ENCODE assay signal across 9 cellular contexts in the genomic region with DNA sequence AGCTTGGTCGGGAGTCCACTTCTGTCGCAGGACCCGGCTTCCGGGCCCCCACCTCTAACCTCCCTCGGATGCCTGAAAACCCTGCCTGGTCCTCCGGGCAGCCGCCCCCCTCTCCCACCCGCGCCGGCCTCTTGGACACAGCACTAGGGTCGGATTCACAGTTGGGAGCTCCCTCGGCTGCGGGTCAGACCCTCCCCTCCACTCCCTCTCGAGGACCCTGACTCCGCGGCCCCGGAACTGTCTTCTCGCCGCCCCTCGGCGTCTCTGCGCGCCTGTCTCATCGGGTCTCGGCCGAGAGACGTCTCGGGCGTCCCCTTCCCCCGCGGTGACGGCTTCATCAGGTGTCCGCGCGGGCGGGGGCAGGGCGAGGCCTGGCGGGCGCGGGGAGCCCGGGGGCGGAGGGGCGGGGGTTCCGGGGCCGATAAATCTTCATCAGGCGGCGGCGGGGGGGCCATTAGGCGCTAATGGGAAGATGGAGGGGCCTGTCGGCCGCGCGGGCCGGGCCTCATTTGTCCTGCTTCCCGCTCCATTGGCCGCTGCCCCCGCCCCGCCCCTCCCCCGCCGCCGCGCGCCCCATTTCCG. TPM values are rescaled to one million over a fixed set of nuclear protein-coding genes. Genes with fewer than 3 reads are reported as not detected.
DNase-seq lines count a peak whose midpoint lies in the region; TF ChIP-seq lines count a peak whose summit lies in the region.
"Had no signal": no experiment of that assay in that cellular context is flagged by ENCODE, and none has a peak within 500 bp of the region (broad histone marks: within the 10 kb centered on the region; RNA-seq: fewer than 3 reads in every experiment).

No MANE protein-coding gene starts in this region.

- CTCF ChIA-PET in BJ (lab: Yijun Ruan, JAX) = no interaction called here

- H3K4me1 ChIP-seq in HUES64 (ENCODE audit: insufficient read depth, low read length) (no peaks in the 10 kb centered on the region), right atrium auricular region (peaks cover 0 to 18% of the 10 kb centered on the region in 2 donors)

- DNase-seq in BJ (ENCODE audit: low read depth) (no peak), activated T-cell treated with anti-CD3 and anti-CD28 coated beads for 4 hours (peak; percentile 61), right atrium auricular region (ENCODE audit: low spot score) (no peak), NAMALWA (ENCODE audit: low spot score) (no peak), SW 1271 (lab: John Stamatoyannopoulos, UW) (no peak), NCI-H345 (lab: John Stamatoyannopoulos, UW) (no peak)
- peak; percentile 59 for DNase-seq in stimulated activated CD4-positive, alpha-beta T cell treated with anti-CD3 and anti-CD28 coated beads, Interleukin-15, amount 100 ng/mL, for 24 hours

- POLR2A ChIA-PET in BJ (lab: Charles Lee) = no interaction called here

- H3K36me3 ChIP-seq in BJ (ENCODE audit: control insufficient read depth, insufficient read depth, low read length) (no peaks in the 10 kb centered on the region), HUES64 (ENCODE audit: insufficient read depth, low read length) (no peaks in the 10 kb centered on the region), right atrium auricular region (no peaks in the 10 kb centered on the region)

- 0 out of 2 replicates have a peak overlapping the region, but pooled peaks have one; percentile 40 for H3K9ac ChIP-seq in HUES64 (ENCODE audit: low read depth, low read length)

- H3K27me3 ChIP-seq in BJ (ENCODE audit: control insufficient read depth, insufficient read depth, low read length) = peaks cover 4% of the 10 kb centered on the region
- H3K27me3 ChIP-seq in HUES64 (ENCODE audit: insufficient read depth, low read length) = peaks cover 66% of the 10 kb centered on the region
- peaks cover 0 to 17% of the 10 kb centered on the region in 2 donors for H3K27me3 ChIP-seq in right atrium auricular region

- H3K4me3 ChIP-seq in BJ (ENCODE audit: low read depth, low read length) = peak overlapping the region; percentile 70
- peak overlapping the region; percentile 65 for H3K4me3 ChIP-seq in HUES64 (ENCODE audit: low read length)
- peak overlapping the region; percentile 31 to 58 for H3K4me3 ChIP-seq in right atrium auricular region

- no peak for TF ChIP-seq CTCF in BJ (IDR thresholded peaks at IDR 0.05; ENCODE audit: insufficient read depth, low read depth, low read length)
- TF ChIP-seq CTCF in right atrium auricular region (IDR thresholded peaks at IDR 0.05) = no peak

- 2% methylated on average over 64 of the region's 64 CpGs for WGBS in HUES64

- H3K27ac ChIP-seq in HUES64 (ENCODE audit: low read depth, low read length) (no peak overlapping the region), right atrium auricular region (peak overlapping the region in 1 of 2 donors; percentile 4)

- H3K9me3 ChIP-seq in HUES64 (ENCODE audit: insufficient read depth, low read depth, low read length) = no peaks in the 10 kb centered on the region
- H3K9me3 ChIP-seq in right atrium auricular region = no peaks in the 10 kb centered on the region

RNA-seq across cellular contexts. Expression of a gene that starts 11.7 kb away (rescaled TPM):
- polyA plus RNA-seq in BJ (2011; rRNA removed) = 0.04 TPM in 2 replicates
- not detected in 2 replicates for polyA minus RNA-seq in BJ (2011; rRNA and poly(A)+ RNA removed)
- not detected for polyA plus RNA-seq in HUES64 (2013, experiment 1 of 2)
- polyA plus RNA-seq in HUES64 (2013, experiment 2 of 2) = not detected
- not detected for total RNA-seq in right atrium auricular region
- total RNA-seq: dermis microvascular lymphatic vessel endothelial cell had no signal

RNA-seq across cellular contexts. Expression of a gene that starts 19.2 kb away (rescaled TPM):
- polyA plus RNA-seq in BJ (2011; rRNA removed) = 302 and 361 TPM in 2 replicates
- 80.2 and 104 TPM in 2 replicates for polyA minus RNA-seq in BJ (2011; rRNA and poly(A)+ RNA removed)
- polyA plus RNA-seq in HUES64 (2013, experiment 1 of 2) = 65.1 TPM
- polyA plus RNA-seq in HUES64 (2013, experiment 2 of 2) = 69.9 TPM
- total RNA-seq in right atrium auricular region = 100 to 1,000 TPM; 123 to 167 TPM

RNA-seq across cellular contexts. Expression of a gene that starts 54.1 kb away (rescaled TPM):
- polyA plus RNA-seq in BJ (2011; rRNA removed) = 0.11 and 0.32 TPM in 2 replicates
- 0.38 and 0.62 TPM in 2 replicates for polyA minus RNA-seq in BJ (2011; rRNA and poly(A)+ RNA removed)
- 12.3 TPM for polyA plus RNA-seq in HUES64 (2013, experiment 1 of 2)
- 12.9 TPM for polyA plus RNA-seq in HUES64 (2013, experiment 2 of 2)
- total RNA-seq in right atrium auricular region = 100 to 1,000 TPM in 1 of 2 donors, 10 to 100 TPM in 1; 81.4 to 223 TPM
- total RNA-seq: dermis microvascular lymphatic vessel endothelial cell had no signal

RNA-seq across cellular contexts. Expression of a gene that starts 57.0 kb away (rescaled TPM):
- 24.4 and 41.0 TPM in 2 replicates for polyA plus RNA-seq in BJ (2011; rRNA removed)
- polyA minus RNA-seq in BJ (2011; rRNA and poly(A)+ RNA removed) = 19.2 and 22.2 TPM in 2 replicates
- 26.3 TPM for polyA plus RNA-seq in HUES64 (2013, experiment 1 of 2)
- 32.8 TPM for polyA plus RNA-seq in HUES64 (2013, experiment 2 of 2)
- 10 to 100 TPM; 27.3 to 45.8 TPM for total RNA-seq in right atrium auricular region

Comparison
In these comparisons a context has a peak if more than half of its experiments do, and no peak if none do; other contexts are left out.
1. DNase-seq: peak in activated T-cell treated with anti-CD3 and anti-CD28 coated beads for 4 hours (single experiment) and stimulated activated CD4-positive, alpha-beta T cell treated with anti-CD3 and anti-CD28 coated beads, Interleukin-15, amount 100 ng/mL, for 24 hours (single experiment); none in BJ (single experiment), right atrium auricular region (single experiment), NAMALWA (single experiment), SW 1271 (0 of 2) and NCI-H345 (single experiment).
2. Peak in every context shown above with its lines, with median percentiles within 50 percentile points of each other: H3K4me3 ChIP-seq.